20 cellular contexts compared by ENCODE assay signal in genomic region chr2:45145073-45145899, GRCh38.
DNase-seq lines count a peak whose midpoint lies in the region; ATAC-seq and TF ChIP-seq lines count a peak whose summit lies in the region.
"Had no signal": no experiment of that assay in that cellular context is flagged by ENCODE, and none has a peak within 500 bp of the region (broad histone marks: within the 10 kb centered on the region; RNA-seq: fewer than 3 reads in every experiment).

No MANE protein-coding gene starts in this region.

- peak; percentile 35 for DNase-seq in activated CD8-positive, alpha-beta memory T cell treated with anti-CD3 and anti-CD28 coated beads, Interleukin-2, amount 10 ng/mL, durations not matched to agents 7 days and 5 days
- no peak for DNase-seq in activated CD8-positive, alpha-beta memory T cell treated with anti-CD3 and anti-CD28 coated beads, Interleukin-2, amount 50 U/mL, for 48 hours
- DNase-seq in PC-9 (peak; percentile 25 to 59), esophagus muscularis mucosa (ENCODE audit: extremely low spot score) (peak; percentile 47), iPS-NIHi11 (ENCODE audit: low spot score) (no peak), right lobe of liver (no peak), natural killer cell (no peak)
- no peak for DNase-seq in stimulated activated effector memory CD8-positive, alpha-beta T cell treated with anti-CD3 and anti-CD28 coated beads, Interleukin-12 subunit alpha, Interleukin-12 subunit beta, amount 100 ng/mL, for 72 hours (ENCODE audit: low spot score in 2 of 2)
- DNase-seq: AML-193, GDM1, NCI-H1694 treated with DMSO at 0.1 percent for 48 hours, NCI-H510A, NCI-H748 treated with DMSO at 0.1 percent for 48 hours, PC-3, SIG-M5 had no signal

- intact Hi-C loops in PC-9 (cut with micrococcal nuclease; ENCODE audit: unreplicated experiment) (no loop called here), esophagus muscularis mucosa (cut with DNase I) (no loop called here), right lobe of liver (cut with DNase I) (no loop called here), natural killer cell (cut with micrococcal nuclease) (no loop called here)

- peaks cover 3% of the 10 kb centered on the region; the same call in 1 of the 2 replicates for H3F3A ChIP-seq in PC-9 (ENCODE audit: insufficient read depth, low read depth)

- H3K9me2 ChIP-seq in PC-9 (ENCODE audit: insufficient read depth) = no peaks in the 10 kb centered on the region

- 80% methylated on average over 14 of the region's 14 CpGs for WGBS in esophagus muscularis mucosa
- WGBS in right lobe of liver (ENCODE audit: insufficient coverage, low coverage, low lambda C conversion rate, missing lambda C conversion rate) = 60% methylated on average over 10 of the region's 14 CpGs

- no peaks in the 10 kb centered on the region for H3K9me3 Mint-ChIP-seq in activated CD8-positive, alpha-beta memory T cell treated with anti-CD3 and anti-CD28 coated beads, Interleukin-2, amount 10 ng/mL, durations not matched to agents 7 days and 5 days (ENCODE audit: low read depth)
- H3K9me3 Mint-ChIP-seq in stimulated activated effector memory CD8-positive, alpha-beta T cell treated with anti-CD3 and anti-CD28 coated beads, Interleukin-12 subunit alpha, Interleukin-12 subunit beta, amount 100 ng/mL, for 72 hours = peaks cover 4% of the 10 kb centered on the region
- peaks cover 0 to 3% of the 10 kb centered on the region in 2 donors for H3K9me3 Mint-ChIP-seq in natural killer cell

- TF ChIP-seq CTCF in PC-9 (conservative IDR thresholded peaks at IDR 0.05) (0 out of 2 replicates have a peak, but pooled peaks have one; percentile 15), esophagus muscularis mucosa (IDR thresholded peaks at IDR 0.05) (no peak), right lobe of liver (IDR thresholded peaks at IDR 0.05) (no peak), natural killer cell (IDR thresholded peaks at IDR 0.05) (no peak)

- peak overlapping the region; percentile 67 for H3K4me2 ChIP-seq in PC-9

- POLR2A ChIA-PET in PC-9 (lab: Charles Lee; ENCODE audit: unreplicated experiment) = interaction anchor here (0.6 to 0.7 kb wide), 2 partner anchors 433 to 702 kb away, joined by 3 read pairs; no protein-coding TSS in a partner anchor

- H3K27ac ChIP-seq in PC-9 (peak overlapping the region; percentile 69), esophagus muscularis mucosa (replicated peaks in 1 of 4) (no peak overlapping the region), right lobe of liver (no peak overlapping the region)
- H3K27ac ChIP-seq: 22Rv1, C4-2B, RWPE1 had no signal

- peaks cover 26% of the 10 kb centered on the region for H3K4me1 ChIP-seq in PC-9 (replicated peaks; ENCODE audit: insufficient read depth)
- no peaks in the 10 kb centered on the region for H3K4me1 ChIP-seq in esophagus muscularis mucosa
- no peaks in the 10 kb centered on the region for H3K4me1 ChIP-seq in right lobe of liver
- H3K4me1 ChIP-seq: HAP-1 had no signal

- H3K36me3 Mint-ChIP-seq in activated CD8-positive, alpha-beta memory T cell treated with anti-CD3 and anti-CD28 coated beads, Interleukin-2, amount 10 ng/mL, durations not matched to agents 7 days and 5 days = no peaks in the 10 kb centered on the region
- no peaks in the 10 kb centered on the region for H3K36me3 Mint-ChIP-seq in stimulated activated effector memory CD8-positive, alpha-beta T cell treated with anti-CD3 and anti-CD28 coated beads, Interleukin-12 subunit alpha, Interleukin-12 subunit beta, amount 100 ng/mL, for 72 hours
- H3K36me3 Mint-ChIP-seq in natural killer cell = peaks cover 6% of the 10 kb centered on the region
- H3K36me3 Mint-ChIP-seq: IgD-negative memory B cell had no signal

- H3K4me3 ChIP-seq in PC-9 (peak overlapping the region; percentile 25; the same call in 1 of the 2 replicates), esophagus muscularis mucosa (no peak overlapping the region), right lobe of liver (no peak overlapping the region)
- H3K4me3 ChIP-seq: HAP-1 had no signal

- BruUV-seq in PC-9 (replicated peaks; lab: Mats Ljungman, UMichigan) = no TSS peak

- H3K27me3 Mint-ChIP-seq in activated CD8-positive, alpha-beta memory T cell treated with anti-CD3 and anti-CD28 coated beads, Interleukin-2, amount 10 ng/mL, durations not matched to agents 7 days and 5 days = peaks cover 70% of the 10 kb centered on the region
- H3K27me3 Mint-ChIP-seq in natural killer cell (ENCODE audit: low read depth in 2 of 2) = peaks cover 32 to 54% of the 10 kb centered on the region in 2 donors

- H4K20me1 ChIP-seq in PC-9 (ENCODE audit: insufficient read depth) = no peaks in the 10 kb centered on the region

- TF ChIP-seq EP300 in esophagus muscularis mucosa (IDR thresholded peaks at IDR 0.05) = no peak

- H3K9me3 ChIP-seq in PC-9 (ENCODE audit: insufficient read depth, low read depth) (peaks cover 2% of the 10 kb centered on the region), esophagus muscularis mucosa (peaks cover 0 to 2% (median under 1%) of the 10 kb centered on the region in 4 donors), right lobe of liver (no peaks in the 10 kb centered on the region)
- H3K9me3 ChIP-seq: HAP-1 had no signal

- CTCF ChIA-PET in activated CD8-positive, alpha-beta memory T cell treated with anti-CD3 and anti-CD28 coated beads, Interleukin-2, amount 10 ng/mL, durations not matched to agents 7 days and 5 days (lab: Charles Lee) = no interaction called here
- CTCF ChIA-PET in PC-9 (lab: Charles Lee) = interaction anchor here (0.6 kb wide), 1 partner anchor 120 kb away, joined by 6 read pairs; no protein-coding TSS in a partner anchor

- TF ChIP-seq POLR2A in esophagus muscularis mucosa (IDR thresholded peaks at IDR 0.05; ENCODE audit: low read depth) (no peak), right lobe of liver (IDR thresholded peaks at IDR 0.05) (no peak)

- peak overlapping the region; percentile 70 for H2AFZ ChIP-seq in PC-9

- H3K36me3 ChIP-seq in PC-9 (ENCODE audit: low read depth) (no peaks in the 10 kb centered on the region), esophagus muscularis mucosa (no peaks in the 10 kb centered on the region), right lobe of liver (no peaks in the 10 kb centered on the region)
- H3K36me3 ChIP-seq: HAP-1 had no signal

- no peaks in the 10 kb centered on the region for H3K4me1 Mint-ChIP-seq in activated CD8-positive, alpha-beta memory T cell treated with anti-CD3 and anti-CD28 coated beads, Interleukin-2, amount 10 ng/mL, durations not matched to agents 7 days and 5 days
- H3K4me1 Mint-ChIP-seq in stimulated activated effector memory CD8-positive, alpha-beta T cell treated with anti-CD3 and anti-CD28 coated beads, Interleukin-12 subunit alpha, Interleukin-12 subunit beta, amount 100 ng/mL, for 72 hours = no peaks in the 10 kb centered on the region
- no peaks in the 10 kb centered on the region for H3K4me1 Mint-ChIP-seq in natural killer cell
- H3K4me1 Mint-ChIP-seq: IgD-negative memory B cell had no signal

- H3K4me3 Mint-ChIP-seq in activated CD8-positive, alpha-beta memory T cell treated with anti-CD3 and anti-CD28 coated beads, Interleukin-2, amount 10 ng/mL, durations not matched to agents 7 days and 5 days = no peak overlapping the region
- H3K4me3 Mint-ChIP-seq in stimulated activated effector memory CD8-positive, alpha-beta T cell treated with anti-CD3 and anti-CD28 coated beads, Interleukin-12 subunit alpha, Interleukin-12 subunit beta, amount 100 ng/mL, for 72 hours = no peak overlapping the region
- H3K4me3 Mint-ChIP-seq in natural killer cell = no peak overlapping the region
- H3K4me3 Mint-ChIP-seq: IgD-negative memory B cell had no signal

- no peak for ATAC-seq in activated CD8-positive, alpha-beta memory T cell treated with anti-CD3 and anti-CD28 coated beads, Interleukin-2, amount 10 ng/mL, durations not matched to agents 7 days and 5 days
- ATAC-seq in right lobe of liver (no peak), natural killer cell (no peak)
- ATAC-seq in stimulated activated effector memory CD8-positive, alpha-beta T cell treated with anti-CD3 and anti-CD28 coated beads, Interleukin-12 subunit alpha, Interleukin-12 subunit beta, amount 100 ng/mL, for 72 hours = no peak
- ATAC-seq: PC-3 had no signal

- H3K27ac Mint-ChIP-seq in activated CD8-positive, alpha-beta memory T cell treated with anti-CD3 and anti-CD28 coated beads, Interleukin-2, amount 10 ng/mL, durations not matched to agents 7 days and 5 days = no peak overlapping the region
- H3K27ac Mint-ChIP-seq in stimulated activated effector memory CD8-positive, alpha-beta T cell treated with anti-CD3 and anti-CD28 coated beads, Interleukin-12 subunit alpha, Interleukin-12 subunit beta, amount 100 ng/mL, for 72 hours = no peak overlapping the region
- H3K27ac Mint-ChIP-seq in natural killer cell = no peak overlapping the region
- H3K27ac Mint-ChIP-seq: IgD-negative memory B cell had no signal

- no peaks in the 10 kb centered on the region for H3K79me2 ChIP-seq in PC-9 (ENCODE audit: low read depth)

- H3K27me3 ChIP-seq in PC-9 (ENCODE audit: insufficient read depth, low read depth) = no peaks in the 10 kb centered on the region
- H3K27me3 ChIP-seq in esophagus muscularis mucosa = peaks cover 0 to 45% (median 3%) of the 10 kb centered on the region in 4 donors
- H3K27me3 ChIP-seq in right lobe of liver = no peaks in the 10 kb centered on the region

Comparison
In these comparisons a context has a peak if more than half of its experiments do, and no peak if none do; other contexts are left out.
1. DNase-seq: peak in activated CD8-positive, alpha-beta memory T cell treated with anti-CD3 and anti-CD28 coated beads, Interleukin-2, amount 10 ng/mL, durations not matched to agents 7 days and 5 days (single experiment), PC-9 (2 of 2) and esophagus muscularis mucosa (single experiment); none in activated CD8-positive, alpha-beta memory T cell treated with anti-CD3 and anti-CD28 coated beads, Interleukin-2, amount 50 U/mL, for 48 hours (single experiment), iPS-NIHi11 (single experiment), right lobe of liver (0 of 3), stimulated activated effector memory CD8-positive, alpha-beta T cell treated with anti-CD3 and anti-CD28 coated beads, Interleukin-12 subunit alpha, Interleukin-12 subunit beta, amount 100 ng/mL, for 72 hours (0 of 2) and natural killer cell (single experiment).